Comparison of ENCODE assay signal across 2 cellular contexts in genomic region chr1:73827283-73827682, GRCh38.
TF ChIP-seq lines count a peak whose summit lies in the region.
"Not testable (repeated sequence)": the region's sequence is repeated elsewhere in the genome, so short reads cannot be mapped to it uniquely, and the experiment has no call there.

No MANE protein-coding gene starts in this region.

TF ChIP-seq in HEK293, 187 proteins besides CTCF, POLR2A, EP300 and RAD21:
- peak; percentile 84 for TF ChIP-seq ATF2 (tag by site-specific recombination; IDR thresholded peaks at IDR 0.05; ENCODE audit: low read depth)

TF ChIP-seq in K562, 482 proteins besides CTCF, POLR2A, EP300 and RAD21:
- peak; percentile 14; the same call in 1 of the 2 replicates for TF ChIP-seq ATF3 (IDR thresholded peaks at IDR 0.05)
- not testable (repeated sequence) for TF ChIP-seq ATF3 (CRISPR knock-in tag; conservative IDR thresholded peaks at IDR 0.05)
